Comparison of ENCODE assay signal across 1 cellular context in the genomic region with DNA sequence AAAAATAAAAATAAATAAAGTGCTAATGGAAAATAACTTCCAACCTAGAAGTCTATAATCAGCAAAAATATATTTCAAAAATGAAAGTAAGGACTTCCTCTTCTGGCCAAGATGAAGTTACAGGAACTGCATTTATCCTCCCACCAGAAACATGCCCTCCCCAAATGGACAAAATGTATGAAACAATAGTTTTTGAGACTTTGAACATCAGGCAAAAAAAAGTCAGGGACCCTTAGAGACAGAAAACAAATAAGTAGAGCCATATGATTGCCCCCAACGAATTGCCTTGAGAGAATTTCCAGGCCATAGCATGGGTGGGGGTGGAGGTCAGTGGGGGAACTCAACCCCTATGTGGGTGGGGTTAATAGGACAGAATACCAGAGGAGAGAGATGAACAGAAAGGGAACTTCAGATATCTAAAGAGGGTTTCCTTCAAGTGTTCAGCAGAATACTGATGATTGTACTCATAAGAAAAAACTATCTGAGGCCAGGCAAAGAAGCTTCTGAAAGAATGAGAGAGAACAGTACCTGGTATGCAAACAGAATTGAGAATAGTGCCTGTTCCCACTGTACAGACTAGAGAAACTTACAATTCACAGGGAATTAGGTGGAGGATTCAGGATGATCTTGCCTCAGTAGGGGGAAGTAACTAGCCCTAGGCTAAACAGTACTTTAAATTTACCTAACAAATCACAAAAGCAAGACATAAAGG.
TF ChIP-seq lines count a peak whose summit lies in the region.

No MANE protein-coding gene starts in this region.

TF ChIP-seq in WTC11, 78 proteins besides CTCF, POLR2A, EP300 and RAD21 (continued from another document):
- TF ChIP-seq, protein P1, sequence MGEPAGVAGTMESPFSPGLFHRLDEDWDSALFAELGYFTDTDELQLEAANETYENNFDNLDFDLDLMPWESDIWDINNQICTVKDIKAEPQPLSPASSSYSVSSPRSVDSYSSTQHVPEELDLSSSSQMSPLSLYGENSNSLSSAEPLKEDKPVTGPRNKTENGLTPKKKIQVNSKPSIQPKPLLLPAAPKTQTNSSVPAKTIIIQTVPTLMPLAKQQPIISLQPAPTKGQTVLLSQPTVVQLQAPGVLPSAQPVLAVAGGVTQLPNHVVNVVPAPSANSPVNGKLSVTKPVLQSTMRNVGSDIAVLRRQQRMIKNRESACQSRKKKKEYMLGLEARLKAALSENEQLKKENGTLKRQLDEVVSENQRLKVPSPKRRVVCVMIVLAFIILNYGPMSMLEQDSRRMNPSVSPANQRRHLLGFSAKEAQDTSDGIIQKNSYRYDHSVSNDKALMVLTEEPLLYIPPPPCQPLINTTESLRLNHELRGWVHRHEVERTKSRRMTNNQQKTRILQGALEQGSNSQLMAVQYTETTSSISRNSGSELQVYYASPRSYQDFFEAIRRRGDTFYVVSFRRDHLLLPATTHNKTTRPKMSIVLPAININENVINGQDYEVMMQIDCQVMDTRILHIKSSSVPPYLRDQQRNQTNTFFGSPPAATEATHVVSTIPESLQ (CRISPR knock-in tag; IDR thresholded peaks at IDR 0.05): no peak
- no peak for TF ChIP-seq KAT7 (CRISPR knock-in tag; IDR thresholded peaks at IDR 0.05; ENCODE audit: borderline replicate concordance)
TF ChIP-seq in WTC11: peak in this region for 0.
